ENCODE assay signal across 10 cellular contexts in the genomic region with DNA sequence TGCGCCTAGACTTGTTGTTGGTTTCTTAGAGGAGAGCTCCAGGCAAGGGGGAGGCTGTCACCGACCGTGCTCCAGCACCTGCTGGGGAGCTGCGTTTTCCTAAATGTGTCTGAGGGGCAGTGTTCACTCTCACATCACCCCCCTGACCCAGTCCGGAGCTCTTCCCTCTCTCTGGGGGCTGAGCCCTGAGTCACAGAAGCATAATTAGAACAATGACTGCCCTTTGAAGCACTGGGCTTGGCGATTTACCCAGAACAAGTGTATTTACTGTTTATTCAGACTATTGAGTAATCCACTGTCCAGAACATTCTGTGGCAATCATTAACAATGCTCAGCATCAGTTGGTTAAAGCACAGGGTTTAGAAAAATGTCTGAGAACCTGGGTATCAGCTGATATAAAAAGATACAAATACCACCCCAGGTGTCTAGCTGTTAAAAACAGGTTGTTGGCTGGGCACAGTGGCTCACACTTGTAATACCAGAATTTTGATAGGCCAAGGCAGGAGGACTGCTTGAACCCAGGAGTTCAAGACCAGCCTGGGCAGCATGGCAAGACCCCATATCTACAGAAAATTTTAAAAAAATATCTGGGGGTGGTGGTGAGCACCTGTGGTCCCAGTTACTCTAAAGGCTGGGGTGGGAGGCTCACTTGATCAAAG. TPM values are rescaled to one million over a fixed set of nuclear protein-coding genes. Genes with fewer than 3 reads are reported as not detected.
A peak's percentile ranks its signal among the peaks of the same experiment; 100 is the strongest.
DNase-seq lines count a peak whose midpoint lies in the region; ATAC-seq and TF ChIP-seq lines count a peak whose summit lies in the region.
"Had no signal": no experiment of that assay in that cellular context is flagged by ENCODE, and none has a peak within 500 bp of the region (broad histone marks: within the 10 kb centered on the region; RNA-seq: fewer than 3 reads in every experiment).

No MANE protein-coding gene starts in this region.

- H3K18ac ChIP-seq in mesenchymal stem cell (ENCODE audit: low read depth in 1 of 2, low read length in 2 of 2), result no peak overlapping the region

- H3K4me1 ChIP-seq in RWPE2 (ENCODE audit: insufficient read depth, poor library complexity, severe bottlenecking) (peaks cover 1% of the 10 kb centered on the region), mesenchymal stem cell (ENCODE audit: control insufficient read depth, insufficient read depth, low read depth, low read length) (peaks cover 18% of the 10 kb centered on the region), aorta (ENCODE audit: control insufficient read depth in 1 of 2, insufficient read depth in 2 of 2, low read length in 2 of 2) (no peaks in the 10 kb centered on the region)

- DNase-seq in RWPE2 (ENCODE audit: low spot score) (no peak), fibroblast of mammary gland (ENCODE audit: low read depth) (peak; percentile 94), mesenchymal stem cell (peak; percentile 72), aorta (peak; percentile 58 to 80), HuH-7.5 (ENCODE audit: low spot score) (no peak), NCI-H510A treated with DMSO at 0.1 percent for 48 hours (lab: John Stamatoyannopoulos, UW) (no peak)
- DNase-seq: NCI-H1436 treated with DMSO at 0.1 percent for 48 hours had no signal

- no peak overlapping the region for H4K91ac ChIP-seq in mesenchymal stem cell (ENCODE audit: low read length)

- TF ChIP-seq CTCF in RWPE2 (IDR thresholded peaks at IDR 0.05; ENCODE audit: poor library complexity, severe bottlenecking), result no peak
- TF ChIP-seq CTCF in fibroblast of mammary gland (conservative IDR thresholded peaks at IDR 0.05; ENCODE audit: control insufficient read depth, insufficient read depth, low read depth, low read length), result no peak

- H4K8ac ChIP-seq in mesenchymal stem cell (ENCODE audit: low read length), result no peak overlapping the region

- H3K23ac ChIP-seq in mesenchymal stem cell (ENCODE audit: low read length in 2 of 2), result no peak overlapping the region

- no peak overlapping the region for H3K14ac ChIP-seq in mesenchymal stem cell (ENCODE audit: low read length in 2 of 2)

- H3K27me3 ChIP-seq in RWPE2 (ENCODE audit: insufficient read depth, poor library complexity, severe bottlenecking), result no peaks in the 10 kb centered on the region
- peaks cover 15 to 20% of the 10 kb centered on the region in 2 experiments for H3K27me3 ChIP-seq in mesenchymal stem cell (ENCODE audit: control insufficient read depth in 1 of 2, insufficient read depth in 1 of 2, low read length in 2 of 2)
- H3K27me3 ChIP-seq in aorta (ENCODE audit: control insufficient read depth in 1 of 2, insufficient read depth in 2 of 2, low read length in 1 of 2), result no peaks in the 10 kb centered on the region

- no peak overlapping the region for H3K4ac ChIP-seq in mesenchymal stem cell (ENCODE audit: low read depth in 1 of 2, low read length in 2 of 2)

- H2BK12ac ChIP-seq in mesenchymal stem cell (ENCODE audit: low read length in 2 of 2), result no peak overlapping the region

- no peaks in the 10 kb centered on the region for H3K36me3 ChIP-seq in RWPE2 (ENCODE audit: low read depth)
- no peaks in the 10 kb centered on the region for H3K36me3 ChIP-seq in mesenchymal stem cell (ENCODE audit: control insufficient read depth in 1 of 2, insufficient read depth in 2 of 2, low read depth in 1 of 2, low read length in 2 of 2)
- no peaks in the 10 kb centered on the region for H3K36me3 ChIP-seq in aorta (ENCODE audit: control insufficient read depth in 1 of 2, insufficient read depth in 2 of 2, low read length in 1 of 2)

- H3K4me3 ChIP-seq in RWPE2 (ENCODE audit: severe bottlenecking), result no peak overlapping the region
- H3K4me3 ChIP-seq in fibroblast of mammary gland (ENCODE audit: control insufficient read depth, low read depth, low read length), result no peak overlapping the region
- H3K4me3 ChIP-seq in mesenchymal stem cell (ENCODE audit: insufficient read depth in 1 of 2, low read depth in 1 of 2, low read length in 2 of 2), result no peak overlapping the region
- no peak overlapping the region for H3K4me3 ChIP-seq in aorta (ENCODE audit: low read length in 2 of 2)

- no peaks in the 10 kb centered on the region for H3K9me3 ChIP-seq in RWPE2 (ENCODE audit: severe bottlenecking)
- no peaks in the 10 kb centered on the region for H3K9me3 ChIP-seq in mesenchymal stem cell (ENCODE audit: control insufficient read depth, low read length)
- H3K9me3 ChIP-seq in aorta (ENCODE audit: control insufficient read depth, low read length), result no peaks in the 10 kb centered on the region

- no peak overlapping the region for H2AFZ ChIP-seq in mesenchymal stem cell (ENCODE audit: low read depth, low read length)

- no peak overlapping the region for H3K4me2 ChIP-seq in mesenchymal stem cell (ENCODE audit: low read length, poor library complexity, severe bottlenecking)

- H3K79me1 ChIP-seq in mesenchymal stem cell (replicated peaks; ENCODE audit: low read length, poor library complexity, severe bottlenecking), result no peaks in the 10 kb centered on the region

- no peak overlapping the region for H2BK120ac ChIP-seq in mesenchymal stem cell (ENCODE audit: low read depth, low read length)

- H2AK5ac ChIP-seq in mesenchymal stem cell (ENCODE audit: low read length, severe bottlenecking), result peak overlapping the region; percentile 19

- H2BK15ac ChIP-seq in mesenchymal stem cell (ENCODE audit: low read depth, poor library complexity, severe bottlenecking), result no peak overlapping the region

- ATAC-seq in RWPE2 (ENCODE audit: low read depth) (peak; percentile 50), aorta (ENCODE audit: low FRiP score) (peak; percentile 61), HG03432 (IDR thresholded peaks at IDR 0.05; ENCODE audit: unreplicated experiment) (no peak)
- ATAC-seq: SK-N-SH treated with all-trans-retinoic acid at 6 μM for 48 hours had no signal

- intact Hi-C loops in aorta (cut with DNase I), result no loop called here

- WGBS in mesenchymal stem cell, result 68% methylated on average over 5 of the region's 6 CpGs
- 40 to 45% methylated on average over 6 of the region's 6 CpGs for WGBS in aorta, 2 donors

- H3K9ac ChIP-seq in mesenchymal stem cell (ENCODE audit: low read length), result no peak overlapping the region

- no peak overlapping the region for H2BK5ac ChIP-seq in mesenchymal stem cell (ENCODE audit: low read depth, low read length, poor library complexity, severe bottlenecking)

- no peak overlapping the region for H3K27ac ChIP-seq in RWPE2 (ENCODE audit: poor library complexity, severe bottlenecking)
- no peak overlapping the region for H3K27ac ChIP-seq in mesenchymal stem cell (ENCODE audit: low read length, poor library complexity, severe bottlenecking)
- H3K27ac ChIP-seq in aorta (ENCODE audit: low read depth in 1 of 2, low read length in 2 of 2), result peak overlapping the region in 1 of 2 donors; percentile 64

RNA-seq across cellular contexts. Expression of gene CES4A, which starts 8.1 kb away (rescaled TPM):
- polyA plus RNA-seq in mesenchymal stem cell (2013, experiment 1 of 2), result 4.4 TPM
- polyA plus RNA-seq in mesenchymal stem cell (2013, experiment 2 of 2), result 3.9 TPM
- 10 to 100 TPM in 1 of 2 donors, 1 to 10 TPM in 1; 5.5 to 14.2 TPM for total RNA-seq in aorta
- 10 to 100 TPM in 1 of 2 donors, 1 to 10 TPM in 1; 1.9 to 22.7 TPM for polyA plus RNA-seq in aorta

RNA-seq across cellular contexts. Expression of gene CBFB, which starts 32.5 kb away (rescaled TPM):
- 37.0 TPM for polyA plus RNA-seq in mesenchymal stem cell (2013, experiment 1 of 2)
- polyA plus RNA-seq in mesenchymal stem cell (2013, experiment 2 of 2), result 40.1 TPM
- 10 to 100 TPM; 37.4 to 67.3 TPM for total RNA-seq in aorta
- 10 to 100 TPM; 12.0 to 19.9 TPM for polyA plus RNA-seq in aorta

RNA-seq across cellular contexts. Expression of gene CES3, which starts 35.4 kb away (rescaled TPM):
- polyA plus RNA-seq in mesenchymal stem cell (2013, experiment 1 of 2), result 0.07 TPM
- polyA plus RNA-seq in mesenchymal stem cell (2013, experiment 2 of 2), result 0.01 TPM
- total RNA-seq in aorta, result 1 to 10 TPM; 1.0 to 2.4 TPM
- 1 to 10 TPM in 1 of 2 donors, under 1 TPM in 1; 0.15 to 1.5 TPM for polyA plus RNA-seq in aorta
- total RNA-seq: pulmonary artery endothelial cell had no signal

Comparison
In these comparisons a context has a peak if more than half of its experiments do, and no peak if none do; other contexts are left out.
1. DNase-seq: peak in fibroblast of mammary gland (single experiment), mesenchymal stem cell (single experiment) and aorta (2 of 2); none in RWPE2 (single experiment), HuH-7.5 (single experiment) and NCI-H510A treated with DMSO at 0.1 percent for 48 hours (single experiment).